Comparison of ENCODE assay signal across 13 cellular contexts in genomic region chrX:102765217-102765616, GRCh38. TPM values are rescaled to one million over a fixed set of nuclear protein-coding genes. Genes with fewer than 3 reads are reported as not detected.
A peak's percentile ranks its signal among the peaks of the same experiment; 100 is the strongest.
DNase-seq lines count a peak whose midpoint lies in the region; ATAC-seq, FAIRE-seq and TF ChIP-seq lines count a peak whose summit lies in the region.
"Had no signal": no experiment of that assay in that cellular context is flagged by ENCODE, and none has a peak within 500 bp of the region (broad histone marks: within the 10 kb centered on the region; RNA-seq: fewer than 3 reads in every experiment).

No MANE protein-coding gene starts in this region.

- CTCF ChIA-PET in HepG2 (lab: Yijun Ruan, JAX; ENCODE audit: low intra/inter-chr PET ratio, low total read pairs), result no interaction called here

- no peak for TF ChIP-seq RAD21 in HepG2 (CRISPR knock-in tag; IDR thresholded peaks at IDR 0.05)

- ATAC-seq in right lobe of liver, result peak; percentile 36 to 75 (median 64)
- no peak for ATAC-seq in HepG2
- no peak for ATAC-seq in GM18511 (IDR thresholded peaks at IDR 0.05; ENCODE audit: unreplicated experiment)

- no peaks in the 10 kb centered on the region for H4K20me1 ChIP-seq in HepG2 (ENCODE audit: insufficient read depth, low read length)

- intact Hi-C loops in right lobe of liver (cut with DNase I), result no loop called here
- intact Hi-C loops in HepG2 (cut with micrococcal nuclease; ENCODE audit: unreplicated experiment), result loop anchor here (5.0 kb wide), 1 partner anchor 108 kb away; no protein-coding TSS in a partner anchor
- intact Hi-C loops in thyroid gland (cut with DNase I), result no loop called here

- POLR2A ChIA-PET in HepG2 (lab: Yijun Ruan, JAX), result no interaction called here

- no peak for DNase-seq in right lobe of liver
- no peak for DNase-seq in HepG2 (ENCODE audit: low spot score)
- DNase-seq in astrocyte of the spinal cord (ENCODE audit: low read depth, low spot score), result peak; percentile 60
- DNase-seq in right atrium auricular region (ENCODE audit: low spot score), result peak; percentile 66
- DNase-seq in activated gamma-delta T cell treated with Interleukin-2 at 50 U/mL for 16 hours, result no peak
- no peak for DNase-seq in endothelial cell (ENCODE audit: low spot score)
- no peak for DNase-seq in thyroid gland
- DNase-seq: GDM1; small intestine; stimulated activated CD8-positive, alpha-beta memory T cell treated with anti-CD3 and anti-CD28 coated beads, Interleukin-4, amount 100 ng/mL, for 48 hours had no signal

- FAIRE-seq in HepG2 (lab: Jason Lieb, UNC), result no peak
- FAIRE-seq: colon, H1, small intestine had no signal

- TF ChIP-seq EP300 in HepG2 (IDR thresholded peaks at IDR 0.05; ENCODE audit: low read depth in 2 of 2, low read length in 2 of 2), result no peak
- TF ChIP-seq EP300 in HepG2 (CRISPR knock-in tag; IDR thresholded peaks at IDR 0.05; ENCODE audit: borderline replicate concordance), result no peak

- H3K36me3 ChIP-seq in right lobe of liver (no peaks in the 10 kb centered on the region), HepG2 (replicated peaks in 1 of 2; ENCODE audit: control insufficient read depth in 1 of 2, insufficient read depth in 2 of 2, low read length in 2 of 2) (no peaks in the 10 kb centered on the region), right atrium auricular region (no peaks in the 10 kb centered on the region), thyroid gland (no peaks in the 10 kb centered on the region)

- no peak overlapping the region for H3K27ac Mint-ChIP-seq in endothelial cell (ENCODE audit: unreplicated experiment)

- H3K27me3 ChIP-seq in right lobe of liver, result no peaks in the 10 kb centered on the region
- no peaks in the 10 kb centered on the region; a peak in 1 of 5 replicates for H3K27me3 ChIP-seq in HepG2 (ENCODE audit: control insufficient read depth in 1 of 2, insufficient read depth in 2 of 2, low read length in 2 of 2)
- no peaks in the 10 kb centered on the region for H3K27me3 ChIP-seq in right atrium auricular region
- peaks cover 5% of the 10 kb centered on the region for H3K27me3 ChIP-seq in thyroid gland

- TF ChIP-seq POLR2A in right lobe of liver (IDR thresholded peaks at IDR 0.05) (no peak), HepG2 (IDR thresholded peaks at IDR 0.05; ENCODE audit: insufficient read depth in 1 of 2, low read depth in 2 of 2, low read length in 2 of 2) (no peak), thyroid gland (IDR thresholded peaks at IDR 0.05) (no peak)

- H3K4me3 ChIP-seq in right lobe of liver, result no peak overlapping the region
- no peak overlapping the region for H3K4me3 ChIP-seq in HepG2 (replicated peaks in 1 of 3; ENCODE audit: insufficient read depth in 1 of 3, low read depth in 2 of 3, low read length in 3 of 3)
- H3K4me3 ChIP-seq in astrocyte of the spinal cord (ENCODE audit: low read depth, low read length), result no peak overlapping the region
- H3K4me3 ChIP-seq in right atrium auricular region, result no peak overlapping the region
- no peak overlapping the region for H3K4me3 ChIP-seq in thyroid gland (replicated peaks in 1 of 3)

- H3K79me2 ChIP-seq in HepG2 (ENCODE audit: insufficient read depth, low read length), result peaks cover 13% of the 10 kb centered on the region

- H3K4me2 ChIP-seq in HepG2 (ENCODE audit: low read depth, low read length), result no peak overlapping the region

- no peak overlapping the region for H3K9ac ChIP-seq in HepG2 (ENCODE audit: insufficient read depth, low read depth, low read length)

- H3K4me3 Mint-ChIP-seq in endothelial cell (ENCODE audit: unreplicated experiment), result no peak overlapping the region

- 38% methylated on average over 2 of the region's 2 CpGs for WGBS in right lobe of liver (ENCODE audit: insufficient coverage, low coverage, low lambda C conversion rate, missing lambda C conversion rate)
- WGBS in HepG2 (ENCODE audit: low lambda C conversion rate), result 0% methylated on average over 1 of the region's 2 CpGs
- WGBS in thyroid gland, 2 donors, result 52 to 56% methylated on average over 1 to 2 of the region's 2 CpGs

- TF ChIP-seq CTCF in right lobe of liver (IDR thresholded peaks at IDR 0.05) (no peak), HepG2 (CRISPR knock-in tag; IDR thresholded peaks at IDR 0.05) (no peak), astrocyte of the spinal cord (IDR thresholded peaks at IDR 0.05; ENCODE audit: low read depth, low read length) (no peak), right atrium auricular region (IDR thresholded peaks at IDR 0.05) (no peak), endothelial cell (IDR thresholded peaks at IDR 0.05; ENCODE audit: unreplicated experiment) (no peak), thyroid gland (IDR thresholded peaks at IDR 0.05) (no peak)

- no peaks in the 10 kb centered on the region for H3K9me3 ChIP-seq in right lobe of liver
- H3K9me3 ChIP-seq in HepG2 (ENCODE audit: low read length), result no peaks in the 10 kb centered on the region
- H3K9me3 ChIP-seq in right atrium auricular region, result no peaks in the 10 kb centered on the region
- no peaks in the 10 kb centered on the region for H3K9me3 ChIP-seq in thyroid gland

- H3K36me3 Mint-ChIP-seq in endothelial cell (ENCODE audit: low read depth, unreplicated experiment), result no peaks in the 10 kb centered on the region

- H3K4me1 ChIP-seq in right lobe of liver, result no peaks in the 10 kb centered on the region
- 0 out of 2 replicates have a peak, but pooled peaks cover 4% of the 10 kb centered on the region for H3K4me1 ChIP-seq in HepG2 (ENCODE audit: insufficient read depth, low read length)
- no peaks in the 10 kb centered on the region for H3K4me1 ChIP-seq in right atrium auricular region
- no peaks in the 10 kb centered on the region for H3K4me1 ChIP-seq in thyroid gland

- H3K27ac ChIP-seq in right lobe of liver (no peak overlapping the region), HepG2 (ENCODE audit: extremely low read length, insufficient read depth, low read length) (no peak overlapping the region), right atrium auricular region (peak overlapping the region in 1 of 2 donors; percentile 46), thyroid gland (no peak overlapping the region)

- no peaks in the 10 kb centered on the region for H3K9me3 Mint-ChIP-seq in endothelial cell (ENCODE audit: unreplicated experiment)

- peaks cover 4% of the 10 kb centered on the region for H3K4me1 Mint-ChIP-seq in endothelial cell (ENCODE audit: unreplicated experiment)

- in situ Hi-C loops in HepG2 (cut with HindIII; ENCODE audit: extremely low pct_ligation_motif_present, low pct_unique_long_range_greater_than_20kb), result no loop called here
- in situ Hi-C loops in astrocyte of the spinal cord (cut with HindIII; ENCODE audit: low sequenced_read_pairs), result no loop called here

- BruUV-seq in HepG2 (replicated peaks; lab: Mats Ljungman, UMichigan), result no TSS peak

- peaks cover 4% of the 10 kb centered on the region for H3K27me3 Mint-ChIP-seq in endothelial cell (ENCODE audit: unreplicated experiment)

- H2AFZ ChIP-seq in HepG2 (ENCODE audit: low read length), result no peak overlapping the region

RNA-seq across cellular contexts. Expression of gene GPRASP3, which starts 44.7 kb away (rescaled TPM):
- total RNA-seq in right lobe of liver, result 1 to 10 TPM; 1.7 to 3.4 (median 2.2) TPM
- total RNA-seq in HepG2 (2016; rRNA removed; fragmentation: Illumina TruSeq; extraction: Trizol), result 1.4 and 2.1 TPM in 2 replicates
- 0.30 and 0.35 TPM in 2 replicates for total RNA-seq in HepG2 (2016; cell fraction: cytosol; rRNA removed; fragmentation: Illumina TruSeq; extraction: Trizol; ENCODE audit: low read depth)
- total RNA-seq in HepG2 (2016; cell fraction: insoluble cytoplasmic fraction; rRNA removed; fragmentation: Illumina TruSeq; extraction: Trizol), result 1.1 and 2.0 TPM in 2 replicates
- 0.68 and 1.00 TPM in 2 replicates for total RNA-seq in HepG2 (2016; cell fraction: membrane; rRNA removed; fragmentation: Illumina TruSeq; extraction: Trizol)
- total RNA-seq in HepG2 (2016; cell fraction: nucleus; rRNA removed; fragmentation: Illumina TruSeq; extraction: Trizol), result 1.1 and 2.5 TPM in 2 replicates
- 0.54 and 0.67 TPM in 2 replicates for polyA plus RNA-seq in HepG2 (2011; rRNA removed)
- polyA plus RNA-seq in HepG2 (2011; cell fraction: cytosol; rRNA removed), result 0.64 and 0.67 TPM in 2 replicates
- 0.63 and 0.74 TPM in 2 replicates for polyA plus RNA-seq in HepG2 (2011; cell fraction: nucleus; rRNA removed)
- 0.95 and 1.4 TPM in 2 replicates for polyA plus RNA-seq in HepG2 (2012)
- 0.09 and 0.34 TPM in 2 replicates for polyA plus RNA-seq in HepG2 (2016; cell fraction: cytosol; fragmentation: Illumina TruSeq; extraction: Trizol; ENCODE audit: low read depth)
- polyA plus RNA-seq in HepG2 (2016; cell fraction: insoluble cytoplasmic fraction; fragmentation: Illumina TruSeq; extraction: Trizol; ENCODE audit: low read depth), result 2.0 and 3.0 TPM in 2 replicates
- polyA plus RNA-seq in HepG2 (2016; cell fraction: membrane; fragmentation: Illumina TruSeq; extraction: Trizol; ENCODE audit: low read depth), result 0.29 and 0.33 TPM in 2 replicates
- polyA plus RNA-seq in HepG2 (2016; cell fraction: nucleus; fragmentation: Illumina TruSeq; extraction: Trizol; ENCODE audit: insufficient read depth, low read depth), result 1.8 TPM in 2 replicates
- 1.9 and 4.1 TPM in 2 replicates for polyA minus RNA-seq in HepG2 (2011; rRNA and poly(A)+ RNA removed; ENCODE audit: low replicate concordance)
- polyA minus RNA-seq in HepG2 (2011; cell fraction: cytosol; rRNA and poly(A)+ RNA removed), result 1.1 and 1.8 TPM in 2 replicates
- 3.5 and 4.1 TPM in 2 replicates for polyA minus RNA-seq in HepG2 (2011; cell fraction: nucleus; rRNA and poly(A)+ RNA removed)
- 1 to 10 TPM; 3.4 to 3.7 TPM for total RNA-seq in right atrium auricular region
- total RNA-seq in endothelial cell (ENCODE audit: unreplicated experiment), result 10.5 TPM
- 1 to 10 TPM; 4.2 to 8.3 (median 5.8) TPM for total RNA-seq in thyroid gland

RNA-seq across cellular contexts. Expression of gene GPRASP2, which starts 53.0 kb away (rescaled TPM):
- total RNA-seq in right lobe of liver, result 1 to 10 TPM; 3.4 to 8.3 (median 5.8) TPM
- total RNA-seq in HepG2 (2016; rRNA removed; fragmentation: Illumina TruSeq; extraction: Trizol), result 1.3 and 1.6 TPM in 2 replicates
- total RNA-seq in HepG2 (2016; cell fraction: cytosol; rRNA removed; fragmentation: Illumina TruSeq; extraction: Trizol; ENCODE audit: low read depth), result 0.09 and 0.10 TPM in 2 replicates
- 1.0 and 2.5 TPM in 2 replicates for total RNA-seq in HepG2 (2016; cell fraction: insoluble cytoplasmic fraction; rRNA removed; fragmentation: Illumina TruSeq; extraction: Trizol)
- 0.40 and 0.59 TPM in 2 replicates for total RNA-seq in HepG2 (2016; cell fraction: membrane; rRNA removed; fragmentation: Illumina TruSeq; extraction: Trizol)
- total RNA-seq in HepG2 (2016; cell fraction: nucleus; rRNA removed; fragmentation: Illumina TruSeq; extraction: Trizol), result 1.1 and 1.2 TPM in 2 replicates
- 0.55 and 0.63 TPM in 2 replicates for polyA plus RNA-seq in HepG2 (2011; rRNA removed)
- 0.27 and 0.40 TPM in 2 replicates for polyA plus RNA-seq in HepG2 (2011; cell fraction: cytosol; rRNA removed)
- 0.24 and 0.29 TPM in 2 replicates for polyA plus RNA-seq in HepG2 (2011; cell fraction: nucleus; rRNA removed)
- polyA plus RNA-seq in HepG2 (2012), result 0.40 and 0.56 TPM in 2 replicates
- 0.05 TPM in 2 replicates for polyA plus RNA-seq in HepG2 (2016; cell fraction: cytosol; fragmentation: Illumina TruSeq; extraction: Trizol; ENCODE audit: low read depth)
- polyA plus RNA-seq in HepG2 (2016; cell fraction: insoluble cytoplasmic fraction; fragmentation: Illumina TruSeq; extraction: Trizol; ENCODE audit: low read depth), result 0.93 and 0.97 TPM in 2 replicates
- polyA plus RNA-seq in HepG2 (2016; cell fraction: membrane; fragmentation: Illumina TruSeq; extraction: Trizol; ENCODE audit: low read depth), result 0.09 and 0.10 TPM in 2 replicates
- 1.2 and 1.4 TPM in 2 replicates for polyA plus RNA-seq in HepG2 (2016; cell fraction: nucleus; fragmentation: Illumina TruSeq; extraction: Trizol; ENCODE audit: insufficient read depth, low read depth)
- 0.63 and 1.3 TPM in 2 replicates for polyA minus RNA-seq in HepG2 (2011; rRNA and poly(A)+ RNA removed; ENCODE audit: low replicate concordance)
- polyA minus RNA-seq in HepG2 (2011; cell fraction: cytosol; rRNA and poly(A)+ RNA removed), result 0.35 and 0.59 TPM in 2 replicates
- 1.0 and 1.7 TPM in 2 replicates for polyA minus RNA-seq in HepG2 (2011; cell fraction: nucleus; rRNA and poly(A)+ RNA removed)
- 10 to 100 TPM; 14.8 to 21.9 TPM for total RNA-seq in right atrium auricular region
- 17.3 TPM for total RNA-seq in endothelial cell (ENCODE audit: unreplicated experiment)
- total RNA-seq in thyroid gland, result 10 to 100 TPM; 24.6 to 35.1 (median 28.9) TPM

Comparison
In these comparisons a context has a peak if more than half of its experiments do, and no peak if none do; other contexts are left out.
1. ATAC-seq: peak in right lobe of liver (4 of 4); none in HepG2 (single experiment) and GM18511 (single experiment).
2. DNase-seq: peak in astrocyte of the spinal cord (single experiment) and right atrium auricular region (single experiment); none in right lobe of liver (0 of 3), HepG2 (single experiment), activated gamma-delta T cell treated with Interleukin-2 at 50 U/mL for 16 hours (single experiment), endothelial cell (single experiment) and thyroid gland (0 of 2).